Comparison of ENCODE assay signal across 17 cellular contexts in the genomic region with DNA sequence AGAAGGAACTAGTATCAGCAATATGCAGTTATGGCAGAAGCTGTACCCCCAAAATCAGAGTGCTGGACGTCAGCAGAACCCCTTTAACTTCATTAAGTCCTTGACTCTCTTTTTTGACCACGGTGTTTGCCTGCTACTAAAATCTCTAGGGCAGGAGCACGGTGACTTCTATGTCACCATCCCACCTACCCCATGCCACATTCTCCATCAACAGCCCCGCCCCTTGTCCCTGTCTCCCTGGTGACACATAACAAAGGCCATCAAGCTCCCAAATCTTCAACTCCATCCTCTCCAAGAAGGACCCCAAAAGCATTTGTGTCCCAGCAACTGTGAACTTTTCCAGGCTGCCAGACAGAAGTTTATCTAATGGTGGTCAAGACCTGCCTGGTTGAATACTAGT. TPM values are rescaled to one million over a fixed set of nuclear protein-coding genes. Genes with fewer than 3 reads are reported as not detected.
DNase-seq lines count a peak whose midpoint lies in the region; ATAC-seq, FAIRE-seq and TF ChIP-seq lines count a peak whose summit lies in the region.
"Had no signal": no experiment of that assay in that cellular context is flagged by ENCODE, and none has a peak within 500 bp of the region (broad histone marks: within the 10 kb centered on the region; RNA-seq: fewer than 3 reads in every experiment).

No MANE protein-coding gene starts in this region.

- TF ChIP-seq POLR2A in H1 (IDR thresholded peaks at IDR 0.05; ENCODE audit: control extremely low read depth in 1 of 2, low read depth in 2 of 2, low read length in 2 of 2) = no peak

- DNase-seq in activated CD4-positive, alpha-beta T cell treated with anti-CD3 and anti-CD28 coated beads, Interleukin-2, amount 10 ng/mL, durations not matched to agents 24 days and 14 days = peak; percentile 68
- no peak for DNase-seq in activated CD4-positive, alpha-beta T cell treated with anti-CD3 and anti-CD28 coated beads, Interleukin-2, amount 50 U/mL, for 4 hours
- DNase-seq in SK-N-MC (ENCODE audit: low read depth, low spot score) (no peak), H1 (ENCODE audit: low read depth in 1 of 2, low spot score in 2 of 2) (no peak), NCI-H82 (lab: John Stamatoyannopoulos, UW) (no peak), NCI-H1694 (lab: John Stamatoyannopoulos, UW) (no peak), hepatic stellate cell (ENCODE audit: low spot score) (no peak)
- DNase-seq in stimulated activated naive CD8-positive, alpha-beta T cell treated with anti-CD3 and anti-CD28 coated beads, Interleukin-15, amount 100 ng/mL, for 72 hours = no peak
- DNase-seq: DMS 273 treated with DMSO at 0.1 percent for 48 hours, foreskin keratinocyte, NCI-H1930, trophoblast cell had no signal

- peak overlapping the region; percentile 86 for H3K4me3 Mint-ChIP-seq in activated CD4-positive, alpha-beta T cell treated with anti-CD3 and anti-CD28 coated beads, Interleukin-2, amount 10 ng/mL, durations not matched to agents 24 days and 14 days
- peak overlapping the region; percentile 82 to 89 for H3K4me3 Mint-ChIP-seq in stimulated activated naive CD8-positive, alpha-beta T cell treated with anti-CD3 and anti-CD28 coated beads, Interleukin-15, amount 100 ng/mL, for 72 hours
- H3K4me3 Mint-ChIP-seq: nephron had no signal

- ATAC-seq in stimulated activated naive CD8-positive, alpha-beta T cell treated with anti-CD3 and anti-CD28 coated beads, Interleukin-15, amount 100 ng/mL, for 72 hours = no peak
- ATAC-seq: foreskin keratinocyte had no signal

- H2BK20ac ChIP-seq in H1 (ENCODE audit: low read length) = peak overlapping the region; percentile 81; the same call in 1 of the 2 replicates

- no peak overlapping the region for H2AFZ ChIP-seq in H1 (ENCODE audit: low read length)

- no peaks in the 10 kb centered on the region for H3K9me3 Mint-ChIP-seq in activated CD4-positive, alpha-beta T cell treated with anti-CD3 and anti-CD28 coated beads, Interleukin-2, amount 10 ng/mL, durations not matched to agents 24 days and 14 days
- peaks cover 5 to 13% of the 10 kb centered on the region in 2 donors for H3K9me3 Mint-ChIP-seq in stimulated activated naive CD8-positive, alpha-beta T cell treated with anti-CD3 and anti-CD28 coated beads, Interleukin-15, amount 100 ng/mL, for 72 hours
- H3K9me3 Mint-ChIP-seq: nephron had no signal

- H3K9ac ChIP-seq in SK-N-MC (ENCODE audit: insufficient read length) (no peak overlapping the region), H1 (replicated peaks in 1 of 4; ENCODE audit: extremely low read depth in 1 of 4, low read depth in 3 of 4, low read length in 3 of 4) (no peak overlapping the region)

- H3K18ac ChIP-seq in H1 (ENCODE audit: extremely low read depth, low read length) = no peak overlapping the region

- no peak overlapping the region for H3K23ac ChIP-seq in H1 (ENCODE audit: insufficient read length)

- no peak overlapping the region for H2AK5ac ChIP-seq in H1 (ENCODE audit: low read depth, low read length)

- H3K4ac ChIP-seq in H1 (replicated peaks; ENCODE audit: insufficient read length, low read depth, low read length) = no peak overlapping the region

- FAIRE-seq in H1 (lab: Jason Lieb, UNC) = no peak
- FAIRE-seq: A204.1, astrocyte, keratinocyte had no signal

- H3K36me3 ChIP-seq in SK-N-MC (ENCODE audit: insufficient read depth, low read length) = no peaks in the 10 kb centered on the region
- H3K36me3 ChIP-seq in H1 (ENCODE audit: control insufficient read depth in 2 of 4, insufficient read depth in 4 of 4, low read length in 3 of 4) = no peaks in the 10 kb centered on the region
- H3K36me3 ChIP-seq: HAP-1 had no signal

- no peak for TF ChIP-seq CTCF in H1 (IDR thresholded peaks at IDR 0.05; ENCODE audit: control extremely low read depth in 1 of 3, insufficient read depth in 1 of 3, low read depth in 1 of 3, low read length in 3 of 3)

- H4K5ac ChIP-seq in H1 (ENCODE audit: insufficient read length, low read depth, low read length) = no peak overlapping the region

- no peak overlapping the region for H2BK120ac ChIP-seq in H1 (replicated peaks; ENCODE audit: low read depth, low read length)

- intact Hi-C loops in activated CD4-positive, alpha-beta T cell treated with anti-CD3 and anti-CD28 coated beads, Interleukin-2, amount 10 ng/mL, durations not matched to agents 24 days and 14 days (cut with micrococcal nuclease) = loop anchor here (2.0 to 5.0 kb wide), 3 partner anchors 24 to 150 kb away; partner anchors contain the start of gene CECR2

- H3K9me3 ChIP-seq in SK-N-MC (ENCODE audit: low read depth, low read length) = no peaks in the 10 kb centered on the region
- no peaks in the 10 kb centered on the region for H3K9me3 ChIP-seq in H1 (ENCODE audit: insufficient read depth in 2 of 2, low read depth in 1 of 2, low read length in 1 of 2)
- H3K9me3 ChIP-seq: HAP-1 had no signal

- no peak overlapping the region for H3K4me2 ChIP-seq in H1 (ENCODE audit: insufficient read depth in 1 of 2, low read depth in 2 of 2, low read length in 2 of 2)

- H3K27me3 Mint-ChIP-seq in activated CD4-positive, alpha-beta T cell treated with anti-CD3 and anti-CD28 coated beads, Interleukin-2, amount 10 ng/mL, durations not matched to agents 24 days and 14 days = peaks cover 3% of the 10 kb centered on the region
- no peaks in the 10 kb centered on the region for H3K27me3 Mint-ChIP-seq in stimulated activated naive CD8-positive, alpha-beta T cell treated with anti-CD3 and anti-CD28 coated beads, Interleukin-15, amount 100 ng/mL, for 72 hours

- no peak for TF ChIP-seq RAD21 in H1 (IDR thresholded peaks at IDR 0.05 in 1 of 2, conservative IDR thresholded peaks at IDR 0.05 in 1 of 2; ENCODE audit: low read depth in 2 of 2, low read length in 2 of 2)

- H3K36me3 Mint-ChIP-seq in activated CD4-positive, alpha-beta T cell treated with anti-CD3 and anti-CD28 coated beads, Interleukin-2, amount 10 ng/mL, durations not matched to agents 24 days and 14 days (ENCODE audit: low read depth) = peaks cover 8% of the 10 kb centered on the region

- no peak overlapping the region; the same call in 1 of the 2 replicates for H2BK15ac ChIP-seq in H1 (ENCODE audit: low read length)

- POLR2A ChIA-PET in H1 (lab: Charles Lee; ENCODE audit: partially characterized antibody) = interaction anchor here (1.9 kb wide), 1 partner anchor 12 kb away, joined by 9 read pairs; no protein-coding TSS in a partner anchor

- H4K20me1 ChIP-seq in H1 (replicated peaks in 1 of 2; ENCODE audit: control insufficient read depth in 1 of 2, insufficient read depth in 2 of 2, low read length in 2 of 2) = no peaks in the 10 kb centered on the region

- CTCF ChIA-PET in H1 (lab: Charles Lee; ENCODE audit: partially characterized antibody) = interaction anchor here (1.0 to 1.4 kb wide), 3 partner anchors 11 to 50 kb away, joined by 3 to 5 read pairs (median 4); no protein-coding TSS in a partner anchor

- no peak overlapping the region for H3K56ac ChIP-seq in H1 (replicated peaks; ENCODE audit: insufficient read length, low read depth, low read length)

- no peaks in the 10 kb centered on the region for H3K79me2 ChIP-seq in H1 (ENCODE audit: control insufficient read depth in 1 of 2, insufficient read depth in 2 of 2, low read length in 2 of 2)

- H3K4me1 Mint-ChIP-seq in activated CD4-positive, alpha-beta T cell treated with anti-CD3 and anti-CD28 coated beads, Interleukin-2, amount 10 ng/mL, durations not matched to agents 24 days and 14 days = peaks cover 53% of the 10 kb centered on the region
- peaks cover 75% of the 10 kb centered on the region for H3K4me1 Mint-ChIP-seq in stimulated activated naive CD8-positive, alpha-beta T cell treated with anti-CD3 and anti-CD28 coated beads, Interleukin-15, amount 100 ng/mL, for 72 hours
- H3K4me1 Mint-ChIP-seq: nephron had no signal

- H3K79me1 ChIP-seq in H1 (ENCODE audit: low read depth, low read length) = no peaks in the 10 kb centered on the region

- no peak for TF ChIP-seq EP300 in H1 (IDR thresholded peaks at IDR 0.05; ENCODE audit: borderline replicate concordance in 1 of 2, low read depth in 2 of 2, low read length in 2 of 2)

- peak overlapping the region; percentile 93 for H3K27ac Mint-ChIP-seq in activated CD4-positive, alpha-beta T cell treated with anti-CD3 and anti-CD28 coated beads, Interleukin-2, amount 10 ng/mL, durations not matched to agents 24 days and 14 days
- peak overlapping the region; percentile 84 to 95 for H3K27ac Mint-ChIP-seq in stimulated activated naive CD8-positive, alpha-beta T cell treated with anti-CD3 and anti-CD28 coated beads, Interleukin-15, amount 100 ng/mL, for 72 hours
- H3K27ac Mint-ChIP-seq: nephron had no signal

- WGBS in H1 (ENCODE audit: extremely low coverage in 1 of 2, insufficient coverage in 1 of 2, insufficient read length in 1 of 2, insufficient replicate concordance in 2 of 2, low coverage in 1 of 2, low lambda C conversion rate in 2 of 2, missing lambda C conversion rate in 1 of 2), 2 experiments = 75% methylated on average over 4 of the region's 4 CpGs; no CpG with 5 or more reads in 1 of the 2 experiments

- H2BK5ac ChIP-seq in H1 (ENCODE audit: low read depth, low read length) = no peak overlapping the region; the same call in 1 of the 2 replicates

- H4K91ac ChIP-seq in H1 (replicated peaks; ENCODE audit: insufficient read length, low read length) = no peak overlapping the region

- H3K23me2 ChIP-seq in H1 (ENCODE audit: low read depth, low read length) = no peaks in the 10 kb centered on the region

- H3K4me3 ChIP-seq in SK-N-MC (no peak overlapping the region), H1 (ENCODE audit: extremely low read depth in 1 of 4, insufficient read depth in 2 of 4, low read depth in 3 of 4, low read length in 4 of 4) (no peak overlapping the region)
- H3K4me3 ChIP-seq: HAP-1 had no signal

- H3K27ac ChIP-seq in SK-N-MC = peak overlapping the region; percentile 73
- H3K27ac ChIP-seq in H1 (ENCODE audit: low read depth, low read length) = no peak overlapping the region
- H3K27ac ChIP-seq: foreskin keratinocyte had no signal

- no peaks in the 10 kb centered on the region for H3K27me3 ChIP-seq in H1 (replicated peaks in 1 of 4; ENCODE audit: control insufficient read depth in 3 of 4, extremely low read depth in 1 of 4, insufficient read depth in 3 of 4, low read length in 3 of 4)
- H3K27me3 ChIP-seq: foreskin keratinocyte had no signal

- no peak overlapping the region for H3K14ac ChIP-seq in H1 (ENCODE audit: insufficient read length)

- H3K4me1 ChIP-seq in H1 (replicated peaks in 1 of 4; ENCODE audit: control insufficient read depth in 3 of 4, insufficient read depth in 4 of 4, low read length in 3 of 4) = peaks cover 5 to 11% (median 8%) of the 10 kb centered on the region in 4 experiments; a peak in 6 of 7 replicates
- H3K4me1 ChIP-seq: foreskin keratinocyte had no signal

- H2BK12ac ChIP-seq in H1 (ENCODE audit: low read depth, low read length) = 0 out of 2 replicates have a peak overlapping the region, but pooled peaks have one; percentile 77

- no peak overlapping the region for H4K8ac ChIP-seq in H1 (ENCODE audit: extremely low read depth, insufficient read depth, low read length)

RNA-seq across cellular contexts. Expression of gene ADA2, which starts 0.9 kb away (rescaled TPM):
- total RNA-seq in activated CD4-positive, alpha-beta T cell treated with anti-CD3 and anti-CD28 coated beads, Interleukin-2, amount 10 ng/mL, durations not matched to agents 24 days and 14 days = 2.8 and 3.4 TPM in 2 replicates
- total RNA-seq in H1 (2021; fragmentation: NEBNext Ultra II Directional; extraction: Animal tissue kit (Norgen Biotek cat#: 25700)) = 31.5 and 35.6 TPM in 2 replicates
- 42.2 and 47.9 TPM in 2 replicates for polyA plus RNA-seq in H1 (2011; rRNA removed)
- 21.6 TPM for polyA plus RNA-seq in H1 (2011; cell fraction: cytosol; rRNA removed)
- 29.1 TPM for polyA plus RNA-seq in H1 (2011; cell fraction: nucleus; rRNA removed)
- 26.6 to 35.8 TPM (median 31.6 TPM) in 4 replicates for polyA plus RNA-seq in H1 (2012, experiment 1 of 2)
- 26.0 TPM for polyA plus RNA-seq in H1 (2012, experiment 2 of 2)
- 23.4 TPM for polyA plus RNA-seq in H1 (2013, experiment 1 of 2)
- 23.6 TPM for polyA plus RNA-seq in H1 (2013, experiment 2 of 2)
- 27.1 and 28.3 TPM in 2 replicates for polyA minus RNA-seq in H1 (2011; rRNA and poly(A)+ RNA removed)
- polyA minus RNA-seq in H1 (2011; cell fraction: cytosol; rRNA and poly(A)+ RNA removed) = 15.7 TPM
- polyA minus RNA-seq in H1 (2011; cell fraction: nucleus; rRNA and poly(A)+ RNA removed) = 14.6 TPM
- polyA plus RNA-seq: keratinocyte had no signal

RNA-seq across cellular contexts. Expression of gene HDHD5, which starts 59.3 kb away (rescaled TPM):
- total RNA-seq in activated CD4-positive, alpha-beta T cell treated with anti-CD3 and anti-CD28 coated beads, Interleukin-2, amount 10 ng/mL, durations not matched to agents 24 days and 14 days = 47.4 and 49.5 TPM in 2 replicates
- total RNA-seq in H1 (2021; fragmentation: NEBNext Ultra II Directional; extraction: Animal tissue kit (Norgen Biotek cat#: 25700)) = 68.3 and 69.3 TPM in 2 replicates
- 123 and 147 TPM in 2 replicates for polyA plus RNA-seq in H1 (2011; rRNA removed)
- polyA plus RNA-seq in H1 (2011; cell fraction: cytosol; rRNA removed) = 121 TPM
- polyA plus RNA-seq in H1 (2011; cell fraction: nucleus; rRNA removed) = 165 TPM
- polyA plus RNA-seq in H1 (2012, experiment 1 of 2) = 62.7 to 92.1 TPM (median 86.3 TPM) in 4 replicates
- polyA plus RNA-seq in H1 (2012, experiment 2 of 2) = 63.8 TPM
- 48.6 TPM for polyA plus RNA-seq in H1 (2013, experiment 1 of 2)
- polyA plus RNA-seq in H1 (2013, experiment 2 of 2) = 47.6 TPM
- polyA minus RNA-seq in H1 (2011; rRNA and poly(A)+ RNA removed) = 31.1 and 42.4 TPM in 2 replicates
- polyA minus RNA-seq in H1 (2011; cell fraction: cytosol; rRNA and poly(A)+ RNA removed) = 43.2 TPM
- 37.5 TPM for polyA minus RNA-seq in H1 (2011; cell fraction: nucleus; rRNA and poly(A)+ RNA removed)
